2 cellular contexts compared by ENCODE assay signal in the genomic region with DNA sequence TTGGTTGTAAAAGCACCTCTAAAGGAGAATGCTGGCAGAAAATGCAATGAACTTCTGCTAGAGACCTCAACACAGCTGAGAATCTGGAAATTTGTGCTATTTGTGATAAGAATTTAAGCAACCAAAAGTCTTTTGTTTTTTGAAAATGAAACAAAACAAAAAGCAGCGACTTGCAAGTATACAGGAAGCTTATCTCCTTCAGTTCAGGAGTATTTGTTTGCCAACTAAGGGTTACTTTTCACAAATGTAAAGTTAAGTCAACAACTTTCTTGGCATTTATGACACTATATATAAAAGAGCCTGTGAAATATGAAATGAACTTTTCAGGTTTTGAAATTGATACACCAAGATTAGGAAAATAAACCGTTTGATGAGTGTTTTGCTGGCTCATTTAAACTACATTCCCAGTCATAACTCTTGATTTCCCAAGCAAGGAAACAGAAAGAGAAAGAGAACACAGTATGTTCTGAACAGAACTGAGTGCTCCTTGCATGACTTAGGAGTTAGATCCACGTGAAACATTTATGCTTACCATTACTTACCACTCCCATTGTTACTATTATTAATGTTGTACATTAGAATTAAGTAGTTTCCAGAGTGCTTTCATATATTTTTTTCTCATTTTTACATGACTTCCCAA.
TF ChIP-seq lines count a peak whose summit lies in the region.

No MANE protein-coding gene starts in this region.

TF ChIP-seq in HepG2, 621 proteins besides CTCF, POLR2A, EP300 and RAD21 (continues in another document):
- no peak for TF ChIP-seq ZBTB42 (CRISPR knock-in tag; IDR thresholded peaks at IDR 0.05)
- no peak for TF ChIP-seq TP53 (CRISPR knock-in tag; conservative IDR thresholded peaks at IDR 0.05)
- no peak for TF ChIP-seq SP2 (CRISPR knock-in tag; IDR thresholded peaks at IDR 0.05)
- TF ChIP-seq ZNF563 (CRISPR knock-in tag; IDR thresholded peaks at IDR 0.05): no peak
- TF ChIP-seq ZNF143 (CRISPR knock-in tag; IDR thresholded peaks at IDR 0.05): no peak
- TF ChIP-seq, protein P1, sequence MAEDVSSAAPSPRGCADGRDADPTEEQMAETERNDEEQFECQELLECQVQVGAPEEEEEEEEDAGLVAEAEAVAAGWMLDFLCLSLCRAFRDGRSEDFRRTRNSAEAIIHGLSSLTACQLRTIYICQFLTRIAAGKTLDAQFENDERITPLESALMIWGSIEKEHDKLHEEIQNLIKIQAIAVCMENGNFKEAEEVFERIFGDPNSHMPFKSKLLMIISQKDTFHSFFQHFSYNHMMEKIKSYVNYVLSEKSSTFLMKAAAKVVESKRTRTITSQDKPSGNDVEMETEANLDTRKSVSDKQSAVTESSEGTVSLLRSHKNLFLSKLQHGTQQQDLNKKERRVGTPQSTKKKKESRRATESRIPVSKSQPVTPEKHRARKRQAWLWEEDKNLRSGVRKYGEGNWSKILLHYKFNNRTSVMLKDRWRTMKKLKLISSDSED (CRISPR knock-in tag; IDR thresholded peaks at IDR 0.05): no peak
- TF ChIP-seq ZSCAN9 (CRISPR knock-in tag; IDR thresholded peaks at IDR 0.05; ENCODE audit: borderline replicate concordance): no peak
- TF ChIP-seq, protein P2, sequence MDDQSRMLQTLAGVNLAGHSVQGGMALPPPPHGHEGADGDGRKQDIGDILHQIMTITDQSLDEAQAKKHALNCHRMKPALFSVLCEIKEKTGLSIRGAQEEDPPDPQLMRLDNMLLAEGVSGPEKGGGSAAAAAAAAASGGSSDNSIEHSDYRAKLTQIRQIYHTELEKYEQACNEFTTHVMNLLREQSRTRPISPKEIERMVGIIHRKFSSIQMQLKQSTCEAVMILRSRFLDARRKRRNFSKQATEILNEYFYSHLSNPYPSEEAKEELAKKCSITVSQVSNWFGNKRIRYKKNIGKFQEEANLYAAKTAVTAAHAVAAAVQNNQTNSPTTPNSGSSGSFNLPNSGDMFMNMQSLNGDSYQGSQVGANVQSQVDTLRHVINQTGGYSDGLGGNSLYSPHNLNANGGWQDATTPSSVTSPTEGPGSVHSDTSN (CRISPR knock-in tag; IDR thresholded peaks at IDR 0.05; ENCODE audit: borderline replicate concordance): no peak
- TF ChIP-seq RBM22 (optimal IDR thresholded peaks at IDR 0.05; ENCODE audit: low read length): no peak
- TF ChIP-seq, protein P3, sequence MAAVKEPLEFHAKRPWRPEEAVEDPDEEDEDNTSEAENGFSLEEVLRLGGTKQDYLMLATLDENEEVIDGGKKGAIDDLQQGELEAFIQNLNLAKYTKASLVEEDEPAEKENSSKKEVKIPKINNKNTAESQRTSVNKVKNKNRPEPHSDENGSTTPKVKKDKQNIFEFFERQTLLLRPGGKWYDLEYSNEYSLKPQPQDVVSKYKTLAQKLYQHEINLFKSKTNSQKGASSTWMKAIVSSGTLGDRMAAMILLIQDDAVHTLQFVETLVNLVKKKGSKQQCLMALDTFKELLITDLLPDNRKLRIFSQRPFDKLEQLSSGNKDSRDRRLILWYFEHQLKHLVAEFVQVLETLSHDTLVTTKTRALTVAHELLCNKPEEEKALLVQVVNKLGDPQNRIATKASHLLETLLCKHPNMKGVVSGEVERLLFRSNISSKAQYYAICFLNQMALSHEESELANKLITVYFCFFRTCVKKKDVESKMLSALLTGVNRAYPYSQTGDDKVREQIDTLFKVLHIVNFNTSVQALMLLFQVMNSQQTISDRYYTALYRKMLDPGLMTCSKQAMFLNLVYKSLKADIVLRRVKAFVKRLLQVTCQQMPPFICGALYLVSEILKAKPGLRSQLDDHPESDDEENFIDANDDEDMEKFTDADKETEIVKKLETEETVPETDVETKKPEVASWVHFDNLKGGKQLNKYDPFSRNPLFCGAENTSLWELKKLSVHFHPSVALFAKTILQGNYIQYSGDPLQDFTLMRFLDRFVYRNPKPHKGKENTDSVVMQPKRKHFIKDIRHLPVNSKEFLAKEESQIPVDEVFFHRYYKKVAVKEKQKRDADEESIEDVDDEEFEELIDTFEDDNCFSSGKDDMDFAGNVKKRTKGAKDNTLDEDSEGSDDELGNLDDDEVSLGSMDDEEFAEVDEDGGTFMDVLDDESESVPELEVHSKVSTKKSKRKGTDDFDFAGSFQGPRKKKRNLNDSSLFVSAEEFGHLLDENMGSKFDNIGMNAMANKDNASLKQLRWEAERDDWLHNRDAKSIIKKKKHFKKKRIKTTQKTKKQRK (IDR thresholded peaks at IDR 0.05; ENCODE audit: low read length): no peak
- TF ChIP-seq, protein P4, sequence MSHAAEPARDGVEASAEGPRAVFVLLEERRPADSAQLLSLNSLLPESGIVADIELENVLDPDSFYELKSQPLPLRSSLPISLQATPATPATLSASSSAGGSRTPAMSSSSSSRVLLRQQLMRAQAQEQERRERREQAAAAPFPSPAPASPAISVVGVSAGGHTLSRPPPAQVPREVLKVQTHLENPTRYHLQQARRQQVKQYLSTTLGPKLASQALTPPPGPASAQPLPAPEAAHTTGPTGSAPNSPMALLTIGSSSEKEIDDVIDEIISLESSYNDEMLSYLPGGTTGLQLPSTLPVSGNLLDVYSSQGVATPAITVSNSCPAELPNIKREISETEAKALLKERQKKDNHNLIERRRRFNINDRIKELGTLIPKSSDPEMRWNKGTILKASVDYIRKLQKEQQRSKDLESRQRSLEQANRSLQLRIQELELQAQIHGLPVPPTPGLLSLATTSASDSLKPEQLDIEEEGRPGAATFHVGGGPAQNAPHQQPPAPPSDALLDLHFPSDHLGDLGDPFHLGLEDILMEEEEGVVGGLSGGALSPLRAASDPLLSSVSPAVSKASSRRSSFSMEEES (CRISPR knock-in tag; IDR thresholded peaks at IDR 0.05): no peak
- TF ChIP-seq, protein P5, sequence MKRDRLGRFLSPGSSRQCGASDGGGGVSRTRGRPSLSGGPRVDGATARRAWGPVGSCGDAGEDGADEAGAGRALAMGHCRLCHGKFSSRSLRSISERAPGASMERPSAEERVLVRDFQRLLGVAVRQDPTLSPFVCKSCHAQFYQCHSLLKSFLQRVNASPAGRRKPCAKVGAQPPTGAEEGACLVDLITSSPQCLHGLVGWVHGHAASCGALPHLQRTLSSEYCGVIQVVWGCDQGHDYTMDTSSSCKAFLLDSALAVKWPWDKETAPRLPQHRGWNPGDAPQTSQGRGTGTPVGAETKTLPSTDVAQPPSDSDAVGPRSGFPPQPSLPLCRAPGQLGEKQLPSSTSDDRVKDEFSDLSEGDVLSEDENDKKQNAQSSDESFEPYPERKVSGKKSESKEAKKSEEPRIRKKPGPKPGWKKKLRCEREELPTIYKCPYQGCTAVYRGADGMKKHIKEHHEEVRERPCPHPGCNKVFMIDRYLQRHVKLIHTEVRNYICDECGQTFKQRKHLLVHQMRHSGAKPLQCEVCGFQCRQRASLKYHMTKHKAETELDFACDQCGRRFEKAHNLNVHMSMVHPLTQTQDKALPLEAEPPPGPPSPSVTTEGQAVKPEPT (CRISPR knock-in tag; IDR thresholded peaks at IDR 0.05; ENCODE audit: low read depth): no peak

TF ChIP-seq in endothelial cell of umbilical vein, 7 proteins besides CTCF, POLR2A, EP300 and RAD21:
- TF ChIP-seq POLR2AphosphoS5 (IDR thresholded peaks at IDR 0.05; ENCODE audit: insufficient read depth, low read depth, low read length): peak; percentile 17
- TF ChIP-seq, protein P6, sequence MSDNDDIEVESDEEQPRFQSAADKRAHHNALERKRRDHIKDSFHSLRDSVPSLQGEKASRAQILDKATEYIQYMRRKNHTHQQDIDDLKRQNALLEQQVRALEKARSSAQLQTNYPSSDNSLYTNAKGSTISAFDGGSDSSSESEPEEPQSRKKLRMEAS (IDR thresholded peaks at IDR 0.05; ENCODE audit: insufficient read depth, insufficient read length): no peak
- TF ChIP-seq EZH2 (IDR thresholded peaks at IDR 0.05; ENCODE audit: borderline replicate concordance, low read depth, low read length, severe bottlenecking): no peak
- peak; percentile 40 for TF ChIP-seq GATA2 (IDR thresholded peaks at IDR 0.05; ENCODE audit: insufficient read depth, insufficient read length, low read depth, low read length)
- TF ChIP-seq JUN (IDR thresholded peaks at IDR 0.05; ENCODE audit: borderline replicate concordance, insufficient read depth, insufficient read length, low read depth): peak; percentile 38
- no peak for TF ChIP-seq FOS (IDR thresholded peaks at IDR 0.05; ENCODE audit: borderline replicate concordance, insufficient read depth, low read length)
- no peak for TF ChIP-seq MYC (IDR thresholded peaks at IDR 0.05; ENCODE audit: low read depth, low read length)
